14 cellular contexts compared by ENCODE assay signal in the genomic region with DNA sequence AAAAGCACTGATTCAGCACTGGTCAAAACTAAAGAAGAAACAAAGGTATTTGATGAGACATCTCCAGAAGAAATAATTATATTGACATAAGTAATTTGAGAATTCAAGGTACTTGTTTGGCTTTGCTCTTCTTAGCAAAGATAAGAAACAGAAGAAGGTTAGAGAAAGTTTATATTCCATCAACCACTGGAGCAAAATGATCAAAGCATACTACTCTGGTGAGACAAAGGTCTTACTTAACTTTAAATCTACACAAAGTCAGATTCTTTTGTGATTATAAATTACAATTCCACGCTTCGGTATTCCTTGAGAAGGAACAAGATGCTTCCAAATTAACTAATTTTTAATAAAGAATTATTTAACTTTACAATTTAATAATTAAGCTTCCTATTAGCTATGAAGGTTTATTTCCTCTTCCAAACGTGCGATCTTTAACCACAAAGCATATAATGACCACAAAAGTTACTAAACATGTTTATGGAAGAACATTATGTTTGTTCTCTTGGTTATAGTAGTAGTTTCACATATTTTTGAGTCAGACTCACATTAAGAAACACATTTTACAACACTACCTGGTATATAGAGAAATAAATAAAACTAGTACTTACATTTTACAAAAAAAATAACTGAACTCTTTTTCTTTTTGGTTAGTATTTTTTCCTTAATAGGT. TPM values are rescaled to one million over a fixed set of nuclear protein-coding genes. Genes with fewer than 3 reads are reported as not detected.
A peak's percentile ranks its signal among the peaks of the same experiment; 100 is the strongest.
DNase-seq lines count a peak whose midpoint lies in the region; ATAC-seq, FAIRE-seq and TF ChIP-seq lines count a peak whose summit lies in the region.
"Had no signal": no experiment of that assay in that cellular context is flagged by ENCODE, and none has a peak within 500 bp of the region (broad histone marks: within the 10 kb centered on the region; RNA-seq: fewer than 3 reads in every experiment).

No MANE protein-coding gene starts in this region.

- WGBS in pancreas, 2 donors = 78% methylated on average over 4 of the region's 4 CpGs

- ATAC-seq in HG02981 (IDR thresholded peaks at IDR 0.05; ENCODE audit: unreplicated experiment) (peak; percentile 40), RWPE2 (ENCODE audit: low read depth) (peak; percentile 30; the same call in 2 of the 3 replicates), pancreas (no peak)

- TF ChIP-seq POLR2A in uterus (IDR thresholded peaks at IDR 0.05) = no peak

- FAIRE-seq in pancreas (lab: Jason Lieb, UNC) = peak; percentile 20
- FAIRE-seq in GM19239 (lab: Jason Lieb, UNC) = no peak

- H3K9me3 ChIP-seq in RWPE2 (ENCODE audit: severe bottlenecking) (no peaks in the 10 kb centered on the region), pancreas (no peaks in the 10 kb centered on the region), uterus (no peaks in the 10 kb centered on the region)
- H3K9me3 ChIP-seq: Caco-2, SJSA1 had no signal

- H3K36me3 ChIP-seq in RWPE2 (ENCODE audit: low read depth) (no peaks in the 10 kb centered on the region), pancreas (no peaks in the 10 kb centered on the region), uterus (no peaks in the 10 kb centered on the region)
- H3K36me3 ChIP-seq: SJSA1 had no signal

- peak overlapping the region; percentile 47 for H3K27ac ChIP-seq in RWPE2 (ENCODE audit: poor library complexity, severe bottlenecking)
- no peak overlapping the region for H3K27ac ChIP-seq in pancreas
- H3K27ac ChIP-seq in uterus = no peak overlapping the region
- H3K27ac ChIP-seq: SJSA1 had no signal

- H3K4me1 ChIP-seq in RWPE2 (ENCODE audit: insufficient read depth, poor library complexity, severe bottlenecking) (peaks cover 30% of the 10 kb centered on the region), pancreas (peaks cover 0 to 6% (median 2%) of the 10 kb centered on the region in 3 donors), uterus (no peaks in the 10 kb centered on the region)
- H3K4me1 ChIP-seq: SJSA1 had no signal

- TF ChIP-seq CTCF in RWPE2 (IDR thresholded peaks at IDR 0.05; ENCODE audit: poor library complexity, severe bottlenecking) (no peak), epithelial cell of esophagus (IDR thresholded peaks at IDR 0.05; ENCODE audit: insufficient read depth, low read depth, low read length, missing control alignments) (no peak), pancreas (IDR thresholded peaks at IDR 0.05) (no peak), uterus (IDR thresholded peaks at IDR 0.05) (no peak)

- no peak for DNase-seq in RWPE2 (ENCODE audit: low spot score)
- peak; percentile 2 for DNase-seq in epithelial cell of esophagus (ENCODE audit: low read depth)
- DNase-seq in pancreas = no peak
- no peak for DNase-seq in HK-2 (ENCODE audit: unreplicated experiment)
- DNase-seq in uterus = no peak
- no peak for DNase-seq in GM19239 (ENCODE audit: insufficient read length, low spot score)
- DNase-seq in posterior vena cava (ENCODE audit: low spot score) = no peak
- DNase-seq: Caco-2, HFFc6, NCI-H187, NCI-H446, OCI-M1 had no signal

- H3K27me3 ChIP-seq in RWPE2 (ENCODE audit: insufficient read depth, poor library complexity, severe bottlenecking) = no peaks in the 10 kb centered on the region
- no peaks in the 10 kb centered on the region for H3K27me3 ChIP-seq in pancreas
- H3K27me3 ChIP-seq in uterus = no peaks in the 10 kb centered on the region
- H3K27me3 ChIP-seq: SJSA1 had no signal

- no peak overlapping the region for H3K4me3 ChIP-seq in RWPE2 (ENCODE audit: severe bottlenecking)
- no peak overlapping the region for H3K4me3 ChIP-seq in epithelial cell of esophagus (ENCODE audit: low read length)
- no peak overlapping the region for H3K4me3 ChIP-seq in pancreas
- no peak overlapping the region for H3K4me3 ChIP-seq in uterus
- H3K4me3 ChIP-seq: SJSA1 had no signal

- intact Hi-C loops in pancreas (cut with DNase I) (no loop called here), uterus (cut with DNase I; ENCODE audit: low total_unique reads) (no loop called here), posterior vena cava (cut with DNase I) (no loop called here)

RNA-seq across cellular contexts. Expression of a gene that starts 53.4 kb away (rescaled TPM):
- 1 to 10 TPM; 3.5 to 9.5 (median 6.1) TPM for total RNA-seq in pancreas
- 1 to 10 TPM; 5.6 to 6.4 TPM for polyA plus RNA-seq in pancreas
- 10 to 100 TPM; 22.6 to 48.7 (median 32.8) TPM for total RNA-seq in uterus
- 10 to 100 TPM; 15.1 to 15.9 TPM for total RNA-seq in posterior vena cava

RNA-seq across cellular contexts. Expression of a gene that starts 53.5 kb away (rescaled TPM):
- total RNA-seq in pancreas = 10 to 100 TPM; 12.0 to 17.4 (median 15.1) TPM
- 10 to 100 TPM; 22.4 to 29.2 TPM for polyA plus RNA-seq in pancreas
- 10 to 100 TPM; 30.9 to 54.7 (median 42.3) TPM for total RNA-seq in uterus
- 10 to 100 TPM; 25.8 to 26.1 TPM for total RNA-seq in posterior vena cava

Comparison
In these comparisons a context has a peak if more than half of its experiments do, and no peak if none do; other contexts are left out.
1. ATAC-seq: peak in HG02981 (single experiment) and RWPE2 (single experiment); none in pancreas (0 of 4).